ENCODE assay signal across 33 cellular contexts in genomic region chr2:121247534-121247933, GRCh38. TPM values are rescaled to one million over a fixed set of nuclear protein-coding genes. Genes with fewer than 3 reads are reported as not detected.
"Had no signal": no experiment of that assay in that cellular context is flagged by ENCODE, and none has a peak within 500 bp of the region (broad histone marks: within the 10 kb centered on the region; RNA-seq: fewer than 3 reads in every experiment).

No MANE protein-coding gene starts in this region.

- H3K4me3 ChIP-seq: esophagus muscularis mucosa, gastrocnemius medialis, heart left ventricle had no signal

- H3K4me1 ChIP-seq: esophagus muscularis mucosa, foreskin keratinocyte, gastrocnemius medialis, heart left ventricle had no signal

- H3K27me3 ChIP-seq: brain microvascular endothelial cell, esophagus muscularis mucosa, foreskin keratinocyte, gastrocnemius medialis, heart left ventricle had no signal

- H3K27ac ChIP-seq: brain microvascular endothelial cell, esophagus muscularis mucosa, foreskin keratinocyte, gastrocnemius medialis, heart left ventricle, WERI-Rb-1 had no signal

- H3K36me3 ChIP-seq: brain microvascular endothelial cell, esophagus muscularis mucosa, gastrocnemius medialis, heart left ventricle had no signal

- ATAC-seq: activated CD4-positive, alpha-beta T cell treated with anti-CD3 and anti-CD28 coated beads for 36 hours; activated CD8-positive, alpha-beta T cell treated with anti-CD3 and anti-CD28 coated beads, Interleukin-2, amount 10 ng/mL, durations not matched to agents 7 days and 5 days; activated naive CD4-positive, alpha-beta T cell treated with anti-CD3 and anti-CD28 coated beads, Interleukin-2, amount 50 U/mL, for 72 hours; activated T-cell treated with anti-CD3 and anti-CD28 coated beads, Interleukin-2, amount 50 U/mL, for 72 hours; effector memory CD8-positive, alpha-beta T cell; foreskin keratinocyte; gastrocnemius medialis; heart left ventricle; T-helper 17 cell had no signal

- H3K9me3 ChIP-seq: esophagus muscularis mucosa, gastrocnemius medialis, heart left ventricle had no signal

- DNase-seq: activated B cell treated with CpG ODN at 0.5 μM for 24 hours; activated CD4-positive, alpha-beta memory T cell treated with anti-CD3 and anti-CD28 coated beads for 36 hours; activated CD4-positive, alpha-beta T cell treated with anti-CD3 and anti-CD28 coated beads for 36 hours; activated CD4-positive, alpha-beta T cell treated with anti-CD3 and anti-CD28 coated beads, Interleukin-2, amount 10 ng/mL, durations not matched to agents 24 days and 14 days; activated CD4-positive, CD25-positive, alpha-beta regulatory T cell treated with anti-CD3 and anti-CD28 coated beads, Interleukin-2, amount 50 U/mL, for 72 hours; activated CD8-positive, alpha-beta memory T cell treated with anti-CD3 and anti-CD28 coated beads, Interleukin-2, amount 50 U/mL, for 48 hours; activated CD8-positive, alpha-beta T cell treated with anti-CD3 and anti-CD28 coated beads, Interleukin-2, amount 10 ng/mL, durations not matched to agents 7 days and 5 days; activated gamma-delta T cell; activated naive CD4-positive, alpha-beta T cell; activated naive CD4-positive, alpha-beta T cell treated with anti-CD3 and anti-CD28 coated beads, Interleukin-2, amount 10 ng/mL, durations not matched to agents 7 days and 5 days; activated naive CD8-positive, alpha-beta T cell treated with anti-CD3 and anti-CD28 coated beads, Interleukin-2, amount 10 ng/mL, durations not matched to agents 7 days and 5 days; activated T-cell treated with anti-CD3 and anti-CD28 coated beads for 4 hours; activated T-cell treated with anti-CD3 and anti-CD28 coated beads, Interleukin-2, amount 50 U/mL, for 24 hours; activated T-cell treated with anti-CD3 and anti-CD28 coated beads, Interleukin-2, amount 50 U/mL, for 72 hours; amniotic stem cell; anterior cingulate cortex; brain microvascular endothelial cell; caudate nucleus; cortex of kidney; dermis blood vessel endothelial cell; effector CD4-positive, alpha-beta T cell; effector memory CD8-positive, alpha-beta T cell; erythroblast; foreskin keratinocyte; gastrocnemius medialis; glutamatergic neuron; T-helper 1 cell; T-helper 17 cell; T1000; WERI-Rb-1 had no signal

RNA-seq across cellular contexts. Expression of gene TFCP2L1, which starts 37.5 kb away (rescaled TPM):
- total RNA-seq: activated CD4-positive, alpha-beta T cell treated with anti-CD3 and anti-CD28 coated beads, Interleukin-2, amount 10 ng/mL, durations not matched to agents 24 days and 14 days had no signal
